ENCODE assay signal across 18 cellular contexts in genomic region chrX:126723881-126724280, GRCh38.
"Had no signal": no experiment of that assay in that cellular context is flagged by ENCODE, and none has a peak within 500 bp of the region (broad histone marks: within the 10 kb centered on the region; RNA-seq: fewer than 3 reads in every experiment).

No MANE protein-coding gene starts in this region.

- H3K27me3 Mint-ChIP-seq: stimulated activated memory B cell treated with anti-CD40 and anti-IgM and Interleukin-4, amounts not matched to agents 10 μg/mL and 1 μg/mL and 100 μg/mL, for 72 hours; stimulated activated naive CD8-positive, alpha-beta T cell treated with anti-CD3 and anti-CD28 coated beads, Interleukin-15, amount 100 ng/mL, for 72 hours had no signal

- DNase-seq: colonic mucosa; effector CD8-positive, alpha-beta T cell; heart left ventricle; hypothalamus; left lung; natural killer cell; posterior cingulate gyrus; spleen; stimulated activated CD4-positive, alpha-beta T cell treated with anti-CD3 and anti-CD28 coated beads, Interleukin-15, amount 100 ng/mL, for 24 hours; stimulated activated CD4-positive, alpha-beta T cell treated with anti-CD3 and anti-CD28 coated beads, Interleukin-1b, Interleukin-23, amount 100 ng/mL, for 48 hours; stimulated activated CD4-positive, alpha-beta T cell treated with anti-CD3 and anti-CD28 coated beads, Interleukin-4, amount 100 ng/mL, for 24 hours; stimulated activated naive CD8-positive, alpha-beta T cell treated with anti-CD3 and anti-CD28 coated beads, Interleukin-15, amount 100 ng/mL, for 72 hours; testis had no signal

- H3K9me3 Mint-ChIP-seq: neural crest cell; stimulated activated memory B cell treated with anti-CD40 and anti-IgM and Interleukin-4, amounts not matched to agents 10 μg/mL and 1 μg/mL and 100 μg/mL, for 72 hours had no signal

- H3K27ac Mint-ChIP-seq: mesothelial cell of epicardium; natural killer cell; stimulated activated memory B cell treated with anti-CD40 and anti-IgM and Interleukin-4, amounts not matched to agents 10 μg/mL and 1 μg/mL and 100 μg/mL, for 72 hours; stimulated activated naive CD8-positive, alpha-beta T cell treated with anti-CD3 and anti-CD28 coated beads, Interleukin-15, amount 100 ng/mL, for 72 hours had no signal

- H3K36me3 Mint-ChIP-seq: mesothelial cell of epicardium; natural killer cell; stimulated activated memory B cell treated with anti-CD40 and anti-IgM and Interleukin-4, amounts not matched to agents 10 μg/mL and 1 μg/mL and 100 μg/mL, for 72 hours had no signal

- H3K4me3 Mint-ChIP-seq: mesothelial cell of epicardium; natural killer cell; neural crest cell; stimulated activated memory B cell treated with anti-CD40 and anti-IgM and Interleukin-4, amounts not matched to agents 10 μg/mL and 1 μg/mL and 100 μg/mL, for 72 hours; stimulated activated naive CD8-positive, alpha-beta T cell treated with anti-CD3 and anti-CD28 coated beads, Interleukin-15, amount 100 ng/mL, for 72 hours had no signal

- H3K4me1 Mint-ChIP-seq: mesothelial cell of epicardium; natural killer cell; neural crest cell; stimulated activated memory B cell treated with anti-CD40 and anti-IgM and Interleukin-4, amounts not matched to agents 10 μg/mL and 1 μg/mL and 100 μg/mL, for 72 hours; stimulated activated naive CD8-positive, alpha-beta T cell treated with anti-CD3 and anti-CD28 coated beads, Interleukin-15, amount 100 ng/mL, for 72 hours had no signal

- ATAC-seq: esophagus mucosa; heart left ventricle; left lung; natural killer cell; sciatic nerve; stimulated activated memory B cell treated with anti-CD40 and anti-IgM and Interleukin-4, amounts not matched to agents 10 μg/mL and 1 μg/mL and 100 μg/mL, for 72 hours; stimulated activated naive CD8-positive, alpha-beta T cell treated with anti-CD3 and anti-CD28 coated beads, Interleukin-15, amount 100 ng/mL, for 72 hours had no signal
